14 cellular contexts compared by ENCODE assay signal in the genomic region with DNA sequence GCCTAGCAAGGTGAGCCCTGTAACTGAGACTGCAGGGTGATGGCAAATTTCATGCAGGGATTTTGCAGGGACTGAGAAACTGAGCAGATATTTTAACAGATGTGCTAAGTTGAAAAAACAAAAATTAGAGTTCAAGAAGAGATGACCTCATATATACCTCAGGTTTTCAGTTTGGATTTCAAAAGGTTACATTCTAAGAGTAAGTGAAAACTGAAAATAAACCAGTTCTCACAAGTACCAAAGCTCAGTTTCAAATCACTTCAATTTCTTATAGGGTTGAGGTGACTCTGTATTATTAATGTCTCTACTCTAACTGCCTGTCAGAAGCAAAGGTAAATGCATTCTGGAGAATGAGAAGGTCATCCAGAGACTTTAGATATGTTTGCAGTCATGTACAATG.
DNase-seq lines count a peak whose midpoint lies in the region; ATAC-seq lines count a peak whose summit lies in the region.
"Had no signal": no experiment of that assay in that cellular context is flagged by ENCODE, and none has a peak within 500 bp of the region (broad histone marks: within the 10 kb centered on the region; RNA-seq: fewer than 3 reads in every experiment).

No MANE protein-coding gene starts in this region.

- H3K36me3 Mint-ChIP-seq in activated naive CD8-positive, alpha-beta T cell treated with anti-CD3 and anti-CD28 coated beads, Interleukin-2, amount 50 U/mL, for 24 hours (ENCODE audit: low read depth), result no peaks in the 10 kb centered on the region
- H3K36me3 Mint-ChIP-seq: immature natural killer cell had no signal

- no peaks in the 10 kb centered on the region for H3K9me3 Mint-ChIP-seq in activated naive CD8-positive, alpha-beta T cell treated with anti-CD3 and anti-CD28 coated beads, Interleukin-2, amount 50 U/mL, for 24 hours
- H3K9me3 Mint-ChIP-seq: activated B cell treated with CpG ODN at 0.5 μM for 24 hours had no signal

- no peaks in the 10 kb centered on the region for H3K4me1 Mint-ChIP-seq in activated naive CD8-positive, alpha-beta T cell treated with anti-CD3 and anti-CD28 coated beads, Interleukin-2, amount 50 U/mL, for 24 hours
- H3K4me1 Mint-ChIP-seq: activated B cell treated with CpG ODN at 0.5 μM for 24 hours, immature natural killer cell had no signal

- no peaks in the 10 kb centered on the region for H3K27me3 Mint-ChIP-seq in activated naive CD8-positive, alpha-beta T cell treated with anti-CD3 and anti-CD28 coated beads, Interleukin-2, amount 50 U/mL, for 24 hours
- H3K27me3 Mint-ChIP-seq: activated B cell treated with CpG ODN at 0.5 μM for 24 hours had no signal

- DNase-seq in germinal center (ENCODE audit: low spot score), result no peak
- DNase-seq in activated naive CD8-positive, alpha-beta T cell treated with anti-CD3 and anti-CD28 coated beads, Interleukin-2, amount 50 U/mL, for 24 hours, result no peak
- DNase-seq in NCI-H748 (lab: John Stamatoyannopoulos, UW; ENCODE audit: unreplicated experiment), result no peak
- DNase-seq in NOMO-1 treated with dmso at 0.1 percent for 144 hours (lab: John Stamatoyannopoulos, UW; ENCODE audit: unreplicated experiment), result no peak
- DNase-seq: activated B cell treated with CpG ODN at 0.5 μM for 24 hours, BE2C, cerebellar nuclear complex, esophagus squamous epithelium, immature natural killer cell, testis had no signal

- ATAC-seq in GM18508 (IDR thresholded peaks at IDR 0.05; ENCODE audit: insufficient read depth, unreplicated experiment) (peak; percentile 88), GM19467 (IDR thresholded peaks at IDR 0.05; ENCODE audit: unreplicated experiment) (peak; percentile 96), HG02870 (IDR thresholded peaks at IDR 0.05; ENCODE audit: unreplicated experiment) (peak; percentile 99), HG03460 (IDR thresholded peaks at IDR 0.05; ENCODE audit: unreplicated experiment) (peak; percentile 93)
- no peak for ATAC-seq in activated naive CD8-positive, alpha-beta T cell treated with anti-CD3 and anti-CD28 coated beads, Interleukin-2, amount 50 U/mL, for 24 hours

- H3K27ac Mint-ChIP-seq in activated naive CD8-positive, alpha-beta T cell treated with anti-CD3 and anti-CD28 coated beads, Interleukin-2, amount 50 U/mL, for 24 hours, result no peak overlapping the region
- H3K27ac Mint-ChIP-seq: activated B cell treated with CpG ODN at 0.5 μM for 24 hours, immature natural killer cell had no signal

- no peak overlapping the region for H3K4me3 Mint-ChIP-seq in activated naive CD8-positive, alpha-beta T cell treated with anti-CD3 and anti-CD28 coated beads, Interleukin-2, amount 50 U/mL, for 24 hours
- H3K4me3 Mint-ChIP-seq: activated B cell treated with CpG ODN at 0.5 μM for 24 hours, immature natural killer cell had no signal
